ENCODE assay signal across 11 cellular contexts in genomic region chr15:34389594-34390086, GRCh38. TPM values are rescaled to one million over a fixed set of nuclear protein-coding genes. Genes with fewer than 3 reads are reported as not detected.
"Had no signal": no experiment of that assay in that cellular context is flagged by ENCODE, and none has a peak within 500 bp of the region (broad histone marks: within the 10 kb centered on the region; RNA-seq: fewer than 3 reads in every experiment).

No MANE protein-coding gene starts in this region.

RNA-seq across cellular contexts. Expression of gene NUTM1, which starts 46.5 kb away (rescaled TPM):
- total RNA-seq: activated CD4-positive, alpha-beta memory T cell treated with anti-CD3 and anti-CD28 coated beads, Interleukin-2, amount 10 ng/mL, durations not matched to agents 7 days and 5 days; activated CD4-positive, alpha-beta T cell treated with anti-CD3 and anti-CD28 coated beads for 36 hours; activated CD4-positive, alpha-beta T cell treated with anti-CD3 and anti-CD28 coated beads, Interleukin-2, amount 10 ng/mL, durations not matched to agents 7 days and 5 days; activated CD8-positive, alpha-beta memory T cell treated with anti-CD3 and anti-CD28 coated beads, Interleukin-2, amount 10 ng/mL, durations not matched to agents 7 days and 5 days; activated CD8-positive, alpha-beta T cell treated with anti-CD3 and anti-CD28 coated beads, Interleukin-2, amount 10 ng/mL, durations not matched to agents 7 days and 5 days; activated naive CD8-positive, alpha-beta T cell treated with anti-CD3 and anti-CD28 coated beads, Interleukin-2, amount 10 ng/mL, durations not matched to agents 7 days and 5 days; activated T-helper 2 cell treated with anti-CD3 and anti-CD28 coated beads, Interferon-gamma antibody, Interleukin-2, Interleukin-4, amounts not matched to agents 10 μg/mL and 5 μg/mL and 100 μg/mL, durations not matched to agents 14 hours and 24 hours and 36 hours; ascending aorta; bronchial epithelial cell; chondrocyte had no signal
- polyA plus RNA-seq: adipose tissue had no signal
